ENCODE assay signal across 15 cellular contexts in the genomic region with DNA sequence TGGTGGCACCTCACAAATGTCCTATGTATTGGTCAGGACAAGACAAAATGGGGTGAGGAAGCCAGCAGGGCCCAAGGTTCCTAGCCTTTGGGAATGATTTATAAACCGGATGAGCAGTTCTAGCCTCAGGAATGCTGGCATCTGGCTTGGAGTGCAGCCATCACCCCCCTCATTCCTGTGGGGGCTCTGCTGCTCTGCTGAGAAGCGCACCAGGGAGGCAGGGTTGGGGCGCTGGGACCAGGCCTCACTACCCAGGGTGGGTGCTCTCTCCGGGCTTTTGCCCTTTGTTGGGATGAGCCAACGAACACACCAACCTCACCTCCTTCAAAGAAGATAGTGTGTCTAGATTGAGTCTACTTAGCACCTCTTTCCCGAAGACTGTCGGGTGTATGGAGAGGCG. TPM values are rescaled to one million over a fixed set of nuclear protein-coding genes. Genes with fewer than 3 reads are reported as not detected.
A peak's percentile ranks its signal among the peaks of the same experiment; 100 is the strongest.
DNase-seq lines count a peak whose midpoint lies in the region; ATAC-seq, FAIRE-seq and TF ChIP-seq lines count a peak whose summit lies in the region.
"Had no signal": no experiment of that assay in that cellular context is flagged by ENCODE, and none has a peak within 500 bp of the region (broad histone marks: within the 10 kb centered on the region; RNA-seq: fewer than 3 reads in every experiment).

No MANE protein-coding gene starts in this region.

- no peaks in the 10 kb centered on the region for H3K4me1 Mint-ChIP-seq in astrocyte (ENCODE audit: low read depth, unreplicated experiment)
- peaks cover 10% of the 10 kb centered on the region for H3K4me1 Mint-ChIP-seq in activated CD4-positive, alpha-beta T cell treated with anti-CD3 and anti-CD28 coated beads, Interleukin-2, amount 10 ng/mL, durations not matched to agents 7 days and 5 days
- no peaks in the 10 kb centered on the region for H3K4me1 Mint-ChIP-seq in CD4-positive, alpha-beta T cell (ENCODE audit: low read depth)

- H3K4me1 ChIP-seq in astrocyte (ENCODE audit: insufficient read depth, low read length): no peaks in the 10 kb centered on the region
- H3K4me1 ChIP-seq in right atrium auricular region: peaks cover 0 to 57% of the 10 kb centered on the region in 2 donors
- H3K4me1 ChIP-seq in psoas muscle: peaks cover 47% of the 10 kb centered on the region

- no peaks in the 10 kb centered on the region for H3K9me3 Mint-ChIP-seq in astrocyte (ENCODE audit: unreplicated experiment)
- no peaks in the 10 kb centered on the region for H3K9me3 Mint-ChIP-seq in activated CD4-positive, alpha-beta T cell treated with anti-CD3 and anti-CD28 coated beads, Interleukin-2, amount 10 ng/mL, durations not matched to agents 7 days and 5 days
- H3K9me3 Mint-ChIP-seq in CD4-positive, alpha-beta T cell: no peaks in the 10 kb centered on the region
- H3K9me3 Mint-ChIP-seq: activated naive CD4-positive, alpha-beta T cell treated with anti-CD3 and anti-CD28 coated beads, Interleukin-2, amount 50 U/mL, for 24 hours had no signal

- 77 to 87% (median 86%) methylated on average over 8 of the region's 8 CpGs for WGBS in psoas muscle, 3 donors

- H3K36me3 Mint-ChIP-seq in astrocyte (ENCODE audit: low read depth, unreplicated experiment): peaks cover 32% of the 10 kb centered on the region
- H3K36me3 Mint-ChIP-seq in activated CD4-positive, alpha-beta T cell treated with anti-CD3 and anti-CD28 coated beads, Interleukin-2, amount 10 ng/mL, durations not matched to agents 7 days and 5 days (ENCODE audit: low read depth): peaks cover 15% of the 10 kb centered on the region
- peaks cover 40% of the 10 kb centered on the region for H3K36me3 Mint-ChIP-seq in CD4-positive, alpha-beta T cell (ENCODE audit: low read depth)

- H3K4me3 ChIP-seq in astrocyte (ENCODE audit: insufficient read depth, low read depth, low read length) (no peak overlapping the region), right atrium auricular region (no peak overlapping the region), psoas muscle (no peak overlapping the region)

- H3K36me3 ChIP-seq in astrocyte (ENCODE audit: insufficient read depth, low read length) (peaks cover 3% of the 10 kb centered on the region), right atrium auricular region (peaks cover 12% of the 10 kb centered on the region), psoas muscle (ENCODE audit: insufficient read depth in 1 of 2, low read depth in 1 of 2) (peaks cover 0 to 13% of the 10 kb centered on the region in 2 donors)

- H3K79me2 ChIP-seq in astrocyte (ENCODE audit: insufficient read depth, low read length): no peaks in the 10 kb centered on the region

- DNase-seq in EH (ENCODE audit: low read depth): peak; percentile 89
- peak; percentile 51 for DNase-seq in astrocyte (ENCODE audit: low read depth)
- DNase-seq in right atrium auricular region (ENCODE audit: low spot score): no peak
- peak in 1 of 2 donors; percentile 69 for DNase-seq in psoas muscle
- no peak for DNase-seq in activated CD4-positive, alpha-beta T cell treated with anti-CD3 and anti-CD28 coated beads, Interleukin-2, amount 10 ng/mL, durations not matched to agents 7 days and 5 days
- no peak for DNase-seq in CD4-positive, alpha-beta T cell
- DNase-seq: caudate nucleus, mammary epithelial cell, NCI-H1417 treated with DMSO at 0.1 percent for 48 hours, nucleus accumbens had no signal

- CTCF ChIA-PET in activated CD4-positive, alpha-beta T cell treated with anti-CD3 and anti-CD28 coated beads, Interleukin-2, amount 10 ng/mL, durations not matched to agents 7 days and 5 days (lab: Charles Lee): no interaction called here
- CTCF ChIA-PET in CD4-positive, alpha-beta T cell (lab: Charles Lee): interaction anchor here (1.5 kb wide), 1 partner anchor 132 kb away, joined by 3 read pairs; no protein-coding TSS in a partner anchor

- H3K9ac ChIP-seq in astrocyte (ENCODE audit: low read length): no peak overlapping the region
- H3K9ac ChIP-seq: KMS-11 had no signal

- no peak overlapping the region for H3K4me3 Mint-ChIP-seq in astrocyte (ENCODE audit: unreplicated experiment)
- H3K4me3 Mint-ChIP-seq in activated CD4-positive, alpha-beta T cell treated with anti-CD3 and anti-CD28 coated beads, Interleukin-2, amount 10 ng/mL, durations not matched to agents 7 days and 5 days: no peak overlapping the region
- no peak overlapping the region for H3K4me3 Mint-ChIP-seq in CD4-positive, alpha-beta T cell
- H3K4me3 Mint-ChIP-seq: activated naive CD4-positive, alpha-beta T cell treated with anti-CD3 and anti-CD28 coated beads, Interleukin-2, amount 50 U/mL, for 24 hours; B cell had no signal

- POLR2A ChIA-PET in activated CD4-positive, alpha-beta T cell treated with anti-CD3 and anti-CD28 coated beads, Interleukin-2, amount 10 ng/mL, durations not matched to agents 7 days and 5 days (lab: Charles Lee): no interaction called here
- POLR2A ChIA-PET in CD4-positive, alpha-beta T cell (lab: Charles Lee): no interaction called here

- H3K27me3 ChIP-seq in astrocyte (ENCODE audit: insufficient read depth, low read length) (no peaks in the 10 kb centered on the region), right atrium auricular region (no peaks in the 10 kb centered on the region), psoas muscle (ENCODE audit: insufficient read depth in 3 of 3, low read length in 2 of 3) (no peaks in the 10 kb centered on the region)
- no peaks in the 10 kb centered on the region for H3K27me3 ChIP-seq in CD4-positive, alpha-beta T cell (ENCODE audit: control insufficient read depth, insufficient read depth, low read length)

- no peak for FAIRE-seq in astrocyte (lab: Jason Lieb, UNC)

- ATAC-seq in psoas muscle: no peak
- no peak for ATAC-seq in HG03354 (IDR thresholded peaks at IDR 0.05; ENCODE audit: poor library complexity, severe bottlenecking, unreplicated experiment)
- ATAC-seq in HG03469 (IDR thresholded peaks at IDR 0.05; ENCODE audit: unreplicated experiment): no peak
- no peak for ATAC-seq in CD4-positive, alpha-beta T cell (ENCODE audit: poor library complexity)

- H3K4me2 ChIP-seq in astrocyte (ENCODE audit: low read length): no peak overlapping the region
- H3K4me2 ChIP-seq: KMS-11 had no signal

- H3K27ac Mint-ChIP-seq in astrocyte (ENCODE audit: unreplicated experiment): no peak overlapping the region
- H3K27ac Mint-ChIP-seq in activated CD4-positive, alpha-beta T cell treated with anti-CD3 and anti-CD28 coated beads, Interleukin-2, amount 10 ng/mL, durations not matched to agents 7 days and 5 days: no peak overlapping the region
- H3K27ac Mint-ChIP-seq in CD4-positive, alpha-beta T cell: no peak overlapping the region
- H3K27ac Mint-ChIP-seq: activated naive CD4-positive, alpha-beta T cell treated with anti-CD3 and anti-CD28 coated beads, Interleukin-2, amount 50 U/mL, for 24 hours; B cell had no signal

- TF ChIP-seq CTCF in astrocyte (IDR thresholded peaks at IDR 0.05; ENCODE audit: insufficient read depth, low read depth, low read length) (no peak), right atrium auricular region (IDR thresholded peaks at IDR 0.05) (no peak), psoas muscle (IDR thresholded peaks at IDR 0.05) (no peak)
- TF ChIP-seq CTCF in CD4-positive, alpha-beta T cell (IDR thresholded peaks at IDR 0.05): no peak

- H2AFZ ChIP-seq in astrocyte (ENCODE audit: low read depth, low read length): no peak overlapping the region

- intact Hi-C loops in psoas muscle (cut with DNase I): loop anchor here in 1 of 2 donors (5.0 kb wide), 1 partner anchor 38 kb away; a partner anchor contains a TSS
- intact Hi-C loops in CD4-positive, alpha-beta T cell (cut with DNase I, micrococcal nuclease): no loop called here

- H3K27me3 Mint-ChIP-seq in astrocyte (ENCODE audit: low read depth, unreplicated experiment): no peaks in the 10 kb centered on the region
- H3K27me3 Mint-ChIP-seq in activated CD4-positive, alpha-beta T cell treated with anti-CD3 and anti-CD28 coated beads, Interleukin-2, amount 10 ng/mL, durations not matched to agents 7 days and 5 days: no peaks in the 10 kb centered on the region
- H3K27me3 Mint-ChIP-seq in CD4-positive, alpha-beta T cell: no peaks in the 10 kb centered on the region
- H3K27me3 Mint-ChIP-seq: activated naive CD4-positive, alpha-beta T cell treated with anti-CD3 and anti-CD28 coated beads, Interleukin-2, amount 50 U/mL, for 24 hours; B cell had no signal

- H4K20me1 ChIP-seq in astrocyte (ENCODE audit: insufficient read depth, low read length): no peaks in the 10 kb centered on the region

- H3K9me3 ChIP-seq in astrocyte (ENCODE audit: insufficient read depth, low read depth, low read length): no peaks in the 10 kb centered on the region
- H3K9me3 ChIP-seq in right atrium auricular region: no peaks in the 10 kb centered on the region
- H3K9me3 ChIP-seq in psoas muscle: no peaks in the 10 kb centered on the region
- no peaks in the 10 kb centered on the region for H3K9me3 ChIP-seq in CD4-positive, alpha-beta T cell (ENCODE audit: control insufficient read depth, low read length)

- H3K27ac ChIP-seq in astrocyte (ENCODE audit: low read depth, low read length) (no peak overlapping the region), right atrium auricular region (peak overlapping the region; percentile 60 to 67), psoas muscle (peak overlapping the region; percentile 96)
- no peak overlapping the region for H3K27ac ChIP-seq in CD4-positive, alpha-beta T cell (ENCODE audit: low read depth, low read length)
- H3K27ac ChIP-seq: KMS-11 had no signal

RNA-seq across cellular contexts. Expression of a gene that starts 39.2 kb away (rescaled TPM):
- total RNA-seq in astrocyte: 30.2 and 31.6 TPM in 2 replicates
- total RNA-seq in right atrium auricular region: 10 to 100 TPM; 25.5 to 27.2 TPM
- 10 to 100 TPM; 52.9 to 78.4 (median 58.6) TPM for total RNA-seq in psoas muscle
- 100 to 1,000 TPM in 2 of 3 donors, 10 to 100 TPM in 1; 89.6 to 159 (median 109) TPM for polyA plus RNA-seq in psoas muscle
- total RNA-seq in activated CD4-positive, alpha-beta T cell treated with anti-CD3 and anti-CD28 coated beads, Interleukin-2, amount 10 ng/mL, durations not matched to agents 7 days and 5 days: 10 to 100 TPM; 24.7 to 28.1 TPM
- total RNA-seq in CD4-positive, alpha-beta T cell: 10 to 100 TPM; 17.8 to 19.2 TPM

RNA-seq across cellular contexts. Expression of a gene that starts 48.0 kb away (rescaled TPM):
- total RNA-seq in astrocyte (15.5 and 17.2 TPM in 2 replicates), right atrium auricular region (10 to 100 TPM; 35.8 to 45.3 TPM), psoas muscle (10 to 100 TPM; 15.7 to 50.1 (median 37.7) TPM)
- polyA plus RNA-seq in psoas muscle: 10 to 100 TPM; 23.6 to 31.9 (median 26.7) TPM
- 10 to 100 TPM; 14.1 to 14.7 TPM for total RNA-seq in activated CD4-positive, alpha-beta T cell treated with anti-CD3 and anti-CD28 coated beads, Interleukin-2, amount 10 ng/mL, durations not matched to agents 7 days and 5 days
- total RNA-seq in CD4-positive, alpha-beta T cell: 1 to 10 TPM; 4.9 to 5.2 TPM

Comparison
In these comparisons a context has a peak if more than half of its experiments do, and no peak if none do; other contexts are left out.
1. DNase-seq: peak in EH (single experiment) and astrocyte (single experiment); none in right atrium auricular region (single experiment), activated CD4-positive, alpha-beta T cell treated with anti-CD3 and anti-CD28 coated beads, Interleukin-2, amount 10 ng/mL, durations not matched to agents 7 days and 5 days (single experiment) and CD4-positive, alpha-beta T cell (0 of 10).
2. H3K27ac ChIP-seq: peak in right atrium auricular region (2 of 2) and psoas muscle (single experiment); none in astrocyte (single experiment) and CD4-positive, alpha-beta T cell (single experiment).